8 cellular contexts compared by ENCODE assay signal in genomic region chr15:84600687-84601554, GRCh38. TPM values are rescaled to one million over a fixed set of nuclear protein-coding genes. Genes with fewer than 3 reads are reported as not detected.
DNase-seq lines count a peak whose midpoint lies in the region; ATAC-seq and TF ChIP-seq lines count a peak whose summit lies in the region.

Gene ZSCAN2, plus strand, starts transcription at chr15:84601009. Its CDS starts 2,919 bp downstream, at chr15:84603928.

- H3K27me3 ChIP-seq in kidney epithelial cell (ENCODE audit: control insufficient read depth, insufficient read depth, low read length), result no peaks in the 10 kb centered on the region

- no peaks in the 10 kb centered on the region for H3K9me3 Mint-ChIP-seq in chondrocyte (ENCODE audit: low read depth)

- no peak for TF ChIP-seq CTCF in chondrocyte (IDR thresholded peaks at IDR 0.05)
- no peak for TF ChIP-seq CTCF in kidney epithelial cell (IDR thresholded peaks at IDR 0.05; ENCODE audit: insufficient read depth, low read length, poor library complexity, severe bottlenecking)

- H3K27me3 Mint-ChIP-seq in chondrocyte (ENCODE audit: low read depth), result peaks cover 2% of the 10 kb centered on the region

- H3K4me3 Mint-ChIP-seq in chondrocyte (ENCODE audit: unreplicated experiment), result peak within 1 kb of the TSS; percentile 93

- peaks cover 38% of the 10 kb centered on the region for H3K4me1 Mint-ChIP-seq in chondrocyte (ENCODE audit: low read depth)

- peak; percentile 49 for TF ChIP-seq POLR2A in GM19193 (IDR thresholded peaks at IDR 0.05; ENCODE audit: extremely low read depth, insufficient read depth, insufficient read length)

- peak within 1 kb of the TSS; percentile 91 for H3K27ac Mint-ChIP-seq in chondrocyte (ENCODE audit: unreplicated experiment)

- ATAC-seq in HG03432 (IDR thresholded peaks at IDR 0.05; ENCODE audit: unreplicated experiment), result peak; percentile 96

- H3K4me3 ChIP-seq in kidney epithelial cell (ENCODE audit: low read depth, low read length), result peak within 1 kb of the TSS; percentile 96

- no peaks in the 10 kb centered on the region for H3K36me3 ChIP-seq in kidney epithelial cell (ENCODE audit: control insufficient read depth, insufficient read depth, low read length)

- DNase-seq in AML-193 (lab: John Stamatoyannopoulos, UW) (peak; percentile 93 to 95), NCI-H460 (ENCODE audit: extremely low read depth, low read depth) (peak; percentile 92), chondrocyte (ENCODE audit: low spot score) (peak; percentile 98), kidney epithelial cell (ENCODE audit: low read depth) (peak; percentile 63)
- peak; percentile 88 to 93 for DNase-seq in activated CD4-positive, alpha-beta T cell treated with anti-CD3 and anti-CD28 coated beads for 24 hours (ENCODE audit: low read depth in 2 of 2)
- DNase-seq in stimulated activated CD4-positive, alpha-beta T cell treated with anti-CD3 and anti-CD28 coated beads, Interleukin-15, amount 100 ng/mL, for 24 hours, result peak; percentile 97

- peaks cover 13% of the 10 kb centered on the region for H3K36me3 Mint-ChIP-seq in chondrocyte (ENCODE audit: low read depth)

RNA-seq across cellular contexts. Expression of gene ZSCAN2, which starts in this region (rescaled TPM):
- 9.1 and 10.3 TPM in 2 replicates for total RNA-seq in NCI-H460 (2014; rRNA removed; shearing (Covaris generic))
- polyA plus RNA-seq in NCI-H460 (2014; cell fraction: nucleus; rRNA removed), result 7.5 and 17.7 TPM in 2 replicates
- total RNA-seq in chondrocyte, result 8.8 to 11.9 TPM (median 10.5 TPM) in 3 replicates
- 26.4 and 26.6 TPM in 2 replicates for total RNA-seq in kidney epithelial cell

Comparison
In these comparisons a context has a peak if more than half of its experiments do, and no peak if none do; other contexts are left out.
1. Peak in every context shown above with its lines: DNase-seq, ATAC-seq and H3K4me3 ChIP-seq.